Comparison of ENCODE assay signal across 1 cellular context in genomic region chr5:177507165-177507564, GRCh38.
TF ChIP-seq lines count a peak whose summit lies in the region.

No MANE protein-coding gene starts in this region.

TF ChIP-seq in GM23338, 12 proteins besides CTCF, POLR2A, EP300 and RAD21 (continued from another document):
- TF ChIP-seq ZNF462 (CRISPR knock-in tag; IDR thresholded peaks at IDR 0.05), result no peak
